In the genomic region with DNA sequence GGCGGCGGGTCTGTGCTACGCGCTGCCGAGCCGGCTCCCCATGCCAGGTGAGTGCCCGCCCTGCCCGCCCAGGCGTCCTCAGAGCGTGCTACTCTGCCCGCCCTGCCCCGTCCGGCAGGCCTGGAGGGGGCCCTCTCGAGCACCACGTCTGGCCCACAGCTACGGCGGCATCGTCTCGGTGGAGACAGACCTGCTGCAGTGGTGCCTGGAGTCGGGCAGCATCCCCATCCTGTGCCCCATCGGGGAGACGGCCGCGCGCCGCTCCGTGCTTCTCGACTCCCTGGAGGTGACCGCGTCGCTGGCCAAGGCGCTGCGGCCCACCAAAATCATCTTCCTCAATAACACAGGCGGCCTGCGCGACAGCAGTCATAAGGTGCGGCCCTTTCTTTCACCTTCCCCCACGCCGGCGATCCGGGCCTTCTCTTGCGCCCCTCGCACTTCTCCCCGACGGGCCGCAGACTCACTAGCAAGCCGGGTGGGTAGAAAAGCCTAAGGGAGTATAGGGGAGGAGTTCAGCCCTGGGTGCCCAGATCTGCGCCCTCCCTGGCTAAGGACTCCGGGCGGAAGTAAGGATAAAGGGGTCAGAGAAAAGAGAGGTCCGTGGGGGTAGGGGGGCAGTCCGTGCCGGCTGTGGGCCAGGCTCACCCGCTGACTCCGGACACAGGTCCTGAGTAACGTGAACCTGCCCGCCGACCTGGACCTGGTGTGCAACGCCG, we compare ENCODE assay signal across 9 cellular contexts. TPM values are rescaled to one million over a fixed set of nuclear protein-coding genes. Genes with fewer than 3 reads are reported as not detected.
DNase-seq lines count a peak whose midpoint lies in the region; ATAC-seq, FAIRE-seq and TF ChIP-seq lines count a peak whose summit lies in the region.
"Had no signal": no experiment of that assay in that cellular context is flagged by ENCODE, and none has a peak within 500 bp of the region (broad histone marks: within the 10 kb centered on the region; RNA-seq: fewer than 3 reads in every experiment).

No MANE protein-coding gene starts in this region.

- FAIRE-seq in GM12891 (lab: Jason Lieb, UNC), result peak; percentile 47

- H3K9me3 Mint-ChIP-seq in activated naive CD4-positive, alpha-beta T cell treated with anti-CD3 and anti-CD28 coated beads for 36 hours, result no peaks in the 10 kb centered on the region

- peak overlapping the region; percentile 81 for H3K4me3 ChIP-seq in left ventricle myocardium inferior

- no peak overlapping the region for H3K27ac ChIP-seq in left ventricle myocardium inferior (replicated peaks)

- peaks cover 31% of the 10 kb centered on the region for H3K4me1 Mint-ChIP-seq in activated naive CD4-positive, alpha-beta T cell treated with anti-CD3 and anti-CD28 coated beads for 36 hours (ENCODE audit: low read depth)

- H3K4me1 ChIP-seq in left ventricle myocardium inferior, result peaks cover 46% of the 10 kb centered on the region

- H3K4me3 Mint-ChIP-seq in activated naive CD4-positive, alpha-beta T cell treated with anti-CD3 and anti-CD28 coated beads for 36 hours, result peak overlapping the region; percentile 81

- TF ChIP-seq CTCF in left ventricle myocardium inferior (IDR thresholded peaks at IDR 0.05; ENCODE audit: borderline replicate concordance), result no peak

- H3K27ac Mint-ChIP-seq in activated naive CD4-positive, alpha-beta T cell treated with anti-CD3 and anti-CD28 coated beads for 36 hours, result no peak overlapping the region

- no peaks in the 10 kb centered on the region for H3K9me3 ChIP-seq in left ventricle myocardium inferior (replicated peaks)

- peaks cover 18% of the 10 kb centered on the region for H3K27me3 Mint-ChIP-seq in activated naive CD4-positive, alpha-beta T cell treated with anti-CD3 and anti-CD28 coated beads for 36 hours (ENCODE audit: low read depth)

- ATAC-seq in HG02678 (IDR thresholded peaks at IDR 0.05; ENCODE audit: unreplicated experiment) (no peak), GM18517 (IDR thresholded peaks at IDR 0.05; ENCODE audit: unreplicated experiment) (no peak), HG02571 (IDR thresholded peaks at IDR 0.05; ENCODE audit: unreplicated experiment) (no peak)

- CTCF ChIA-PET in activated naive CD4-positive, alpha-beta T cell treated with anti-CD3 and anti-CD28 coated beads for 36 hours (lab: Charles Lee), result interaction anchor here (1.5 kb wide), 1 partner anchor 10 kb away, joined by 5 read pairs; no protein-coding TSS in a partner anchor

- TF ChIP-seq POLR2A in GM12891 (IDR thresholded peaks at IDR 0.05; ENCODE audit: low read depth, low read length), result no peak

- peaks cover 6% of the 10 kb centered on the region for H3K36me3 Mint-ChIP-seq in activated naive CD4-positive, alpha-beta T cell treated with anti-CD3 and anti-CD28 coated beads for 36 hours (ENCODE audit: low read depth)

- intact Hi-C loops in activated naive CD4-positive, alpha-beta T cell treated with anti-CD3 and anti-CD28 coated beads for 36 hours (cut with micrococcal nuclease), result loop anchor here (1.0 to 5.0 kb wide), 4 partner anchors 36 to 136 kb away; a partner anchor contains a TSS
- intact Hi-C loops in left ventricle myocardium inferior (cut with micrococcal nuclease), result no loop called here

- peak; percentile 48 for DNase-seq in GM12891 (ENCODE audit: insufficient read length, low spot score)
- DNase-seq in NCI-H510A (lab: John Stamatoyannopoulos, UW), result peak; percentile 23
- DNase-seq in activated naive CD4-positive, alpha-beta T cell treated with anti-CD3 and anti-CD28 coated beads for 36 hours, result peak; percentile 46
- DNase-seq in left ventricle myocardium inferior, result no peak
- peak; percentile 75 for DNase-seq in retina

- peaks cover 41% of the 10 kb centered on the region for H3K27me3 ChIP-seq in left ventricle myocardium inferior (ENCODE audit: low read depth)

- H3K36me3 ChIP-seq in left ventricle myocardium inferior, result peaks cover 4% of the 10 kb centered on the region

TF ChIP-seq in GM12891, 5 proteins besides CTCF, POLR2A, EP300 and RAD21:
- TF ChIP-seq POU2F2 (IDR thresholded peaks at IDR 0.05; ENCODE audit: low read depth, low read length), result no peak
- no peak for TF ChIP-seq TAF1 (IDR thresholded peaks at IDR 0.05; ENCODE audit: low read depth, low read length)
- no peak for TF ChIP-seq PAX5 (IDR thresholded peaks at IDR 0.05; ENCODE audit: insufficient read depth, low read length, severe bottlenecking)
- no peak for TF ChIP-seq SPI1 (IDR thresholded peaks at IDR 0.05; ENCODE audit: low read depth, low read length)
- TF ChIP-seq POLR2AphosphoS5 (IDR thresholded peaks at IDR 0.05; ENCODE audit: low read depth, low read length), result no peak
TF ChIP-seq in GM12891: peak in this region for 0.

RNA-seq across cellular contexts. Expression of a gene that starts 1.6 kb away (rescaled TPM):
- polyA plus RNA-seq in GM12891 (2012; ENCODE audit: low read depth, missing spikeins), result 0.51 TPM
- total RNA-seq in activated naive CD4-positive, alpha-beta T cell treated with anti-CD3 and anti-CD28 coated beads for 36 hours, result under 1 TPM; 0.17 to 0.31 TPM
- 0.11 TPM for total RNA-seq in left ventricle myocardium inferior

RNA-seq across cellular contexts. Expression of a gene that starts 8.7 kb away (rescaled TPM):
- polyA plus RNA-seq in GM12891 (2012; ENCODE audit: low read depth, missing spikeins), result 26.9 TPM
- total RNA-seq in activated naive CD4-positive, alpha-beta T cell treated with anti-CD3 and anti-CD28 coated beads for 36 hours, result 10 to 100 TPM; 25.6 to 26.7 TPM
- total RNA-seq in left ventricle myocardium inferior, result 18.3 TPM

RNA-seq across cellular contexts. Expression of a gene that starts 52.3 kb away (rescaled TPM):
- 0.21 TPM for polyA plus RNA-seq in GM12891 (2012; ENCODE audit: low read depth, missing spikeins)
- not detected for total RNA-seq in activated naive CD4-positive, alpha-beta T cell treated with anti-CD3 and anti-CD28 coated beads for 36 hours
- not detected for total RNA-seq in left ventricle myocardium inferior
- total RNA-seq: SK-MEL-5 had no signal
